In genomic region chr7:47571355-47572100, GRCh38 we compare ENCODE assay signal across 8 cellular contexts. TPM values are rescaled to one million over a fixed set of nuclear protein-coding genes. Genes with fewer than 3 reads are reported as not detected.
DNase-seq lines count a peak whose midpoint lies in the region; ATAC-seq and TF ChIP-seq lines count a peak whose summit lies in the region.

No MANE protein-coding gene starts in this region.

- peak; percentile 2 for TF ChIP-seq RAD21 in IMR-90 (IDR thresholded peaks at IDR 0.05; ENCODE audit: low read length)

- peaks cover 35 to 88% of the 10 kb centered on the region in 2 experiments for H3K79me1 ChIP-seq in IMR-90 (ENCODE audit: low read depth in 1 of 2, low read length in 2 of 2)

- peak overlapping the region; percentile 87 for H3K14ac ChIP-seq in IMR-90 (replicated peaks; ENCODE audit: low read depth, low read length)

- dilution Hi-C loops in IMR-90 (cut with HindIII; ENCODE audit: low sequenced_read_pairs, unreplicated experiment) = no loop called here

- peak overlapping the region; percentile 87 for H2BK20ac ChIP-seq in IMR-90 (ENCODE audit: low read depth, low read length)

- intact Hi-C loops in IMR-90 (cut with micrococcal nuclease) = loop anchor here (5.0 to 10.0 kb wide), 3 partner anchors 41 to 307 kb away; no protein-coding TSS in a partner anchor

- in situ Hi-C loops in IMR-90 (cut with MboI; ENCODE audit: low sequenced_read_pairs) = no loop called here

- no TSS peak for BruUV-seq in IMR-90 (replicated peaks; lab: Mats Ljungman, UMichigan)

- peak overlapping the region; percentile 89 for H4K91ac ChIP-seq in IMR-90 (ENCODE audit: insufficient read depth, low read depth, low read length)

- TF ChIP-seq CTCF in AG04449 (IDR thresholded peaks at IDR 0.05; ENCODE audit: insufficient read depth, low read length, missing control alignments) (peak; percentile 1), IMR-90 (conservative IDR thresholded peaks at IDR 0.05; ENCODE audit: low read depth, low read length) (no peak), cardiac muscle cell (IDR thresholded peaks at IDR 0.05; ENCODE audit: low read depth, low read length) (no peak)

- H3K4me3 Mint-ChIP-seq in T-helper 17 cell = no peak overlapping the region

- H3K56ac ChIP-seq in IMR-90 (ENCODE audit: extremely low read depth, insufficient read depth, low read length) = peak overlapping the region; percentile 74; the same call in 1 of the 2 replicates

- peaks cover 37% of the 10 kb centered on the region for H3K9me1 ChIP-seq in IMR-90 (ENCODE audit: insufficient read depth, low read length)

- peak overlapping the region; percentile 60 for H2AK9ac ChIP-seq in IMR-90 (replicated peaks; ENCODE audit: low read depth, low read length, poor library complexity)

- TF ChIP-seq POLR2A in IMR-90 (IDR thresholded peaks at IDR 0.05; ENCODE audit: low read depth, low read length) = no peak; the same call in 1 of the 2 replicates

- H3K36me3 ChIP-seq in IMR-90 (ENCODE audit: control insufficient read depth, insufficient read depth, low read length) = peaks cover 9% of the 10 kb centered on the region
- H3K36me3 ChIP-seq in cardiac muscle cell = no peaks in the 10 kb centered on the region

- H4K20me1 ChIP-seq in IMR-90 (ENCODE audit: insufficient read depth, low read length) = peaks cover 40% of the 10 kb centered on the region

- peak overlapping the region; percentile 87; the same call in 2 of the 3 replicates for H2BK15ac ChIP-seq in IMR-90 (ENCODE audit: low read depth, low read length)

- H4K5ac ChIP-seq in IMR-90 (ENCODE audit: low read depth, low read length) = peak overlapping the region; percentile 79

- ATAC-seq in IMR-90 (ENCODE audit: low read depth) = peak; percentile 66
- peak; percentile 21 for ATAC-seq in T-helper 17 cell
- ATAC-seq in HG03442 (IDR thresholded peaks at IDR 0.05; ENCODE audit: unreplicated experiment) = no peak
- no peak for ATAC-seq in GM19328 (IDR thresholded peaks at IDR 0.05; ENCODE audit: unreplicated experiment)

- H3K18ac ChIP-seq in IMR-90 (ENCODE audit: low read depth, low read length) = peak overlapping the region; percentile 54

- CTCF ChIA-PET in AG04449 (lab: Yijun Ruan, JAX) = interaction anchor here (0.7 to 2.3 kb wide), 7 partner anchors 10 to 305 kb away, joined by 3 to 7 read pairs (median 4); no protein-coding TSS in a partner anchor
- CTCF ChIA-PET in IMR-90 (lab: Yijun Ruan, JAX) = interaction anchor here (0.6 kb wide), 1 partner anchor 125 kb away, joined by 3 read pairs; no protein-coding TSS in a partner anchor

- H3K4me2 ChIP-seq in IMR-90 (ENCODE audit: low read depth, low read length) = peak overlapping the region; percentile 56

- peak overlapping the region; percentile 72 for H2AK5ac ChIP-seq in IMR-90 (ENCODE audit: low read depth, low read length)

- peak overlapping the region; percentile 69 for H3K4ac ChIP-seq in IMR-90 (ENCODE audit: low read depth, low read length)

- H2BK5ac ChIP-seq in IMR-90 (ENCODE audit: low read depth, low read length, poor library complexity, severe bottlenecking) = peak overlapping the region; percentile 75

- peak overlapping the region; percentile 61 for H2AFZ ChIP-seq in IMR-90 (replicated peaks; ENCODE audit: low read length, poor library complexity)

- no peaks in the 10 kb centered on the region for H3K27me3 ChIP-seq in IMR-90 (ENCODE audit: control insufficient read depth, insufficient read depth, low read length)
- H3K27me3 ChIP-seq in cardiac muscle cell = no peaks in the 10 kb centered on the region

- peak overlapping the region; percentile 14 to 79 for H4K8ac ChIP-seq in IMR-90 (ENCODE audit: low read depth in 2 of 2, low read length in 2 of 2)

- H3K27ac ChIP-seq in IMR-90 (ENCODE audit: insufficient read depth, low read length) = peak overlapping the region; percentile 25
- H3K27ac ChIP-seq in cardiac muscle cell = no peak overlapping the region

- no peaks in the 10 kb centered on the region for H3K36me3 Mint-ChIP-seq in T-helper 17 cell (ENCODE audit: low read depth)

- H3K4me1 ChIP-seq in IMR-90 (ENCODE audit: control insufficient read depth, insufficient read depth, low read length) (peaks cover 41% of the 10 kb centered on the region), cardiac muscle cell (ENCODE audit: low read depth) (peaks cover 8% of the 10 kb centered on the region)

- POLR2A ChIA-PET in AG04449 (lab: Yijun Ruan, JAX) = interaction anchor here (1.9 kb wide), 1 partner anchor 119 kb away, joined by 4 read pairs; no protein-coding TSS in a partner anchor
- POLR2A ChIA-PET in IMR-90 (lab: Charles Lee; ENCODE audit: unreplicated experiment) = interaction anchor here (1.0 kb wide), 1 partner anchor 30 kb away, joined by 5 read pairs; no protein-coding TSS in a partner anchor

- H3K27me3 Mint-ChIP-seq in T-helper 17 cell = peaks cover 6% of the 10 kb centered on the region

- 15% methylated on average over 8 of the region's 23 CpGs; no CpG with 5 or more reads in 1 of the 2 experiments for WGBS in IMR-90 (ENCODE audit: extremely low coverage in 2 of 2, insufficient read length in 1 of 2), 2 experiments

- H3K9me3 ChIP-seq in IMR-90 (ENCODE audit: control insufficient read depth, insufficient read depth, low read length) (no peaks in the 10 kb centered on the region), T-helper 17 cell (ENCODE audit: control insufficient read depth, low read length, poor library complexity, severe bottlenecking) (no peaks in the 10 kb centered on the region), cardiac muscle cell (ENCODE audit: low read depth) (no peaks in the 10 kb centered on the region)

- peaks cover 2% of the 10 kb centered on the region for H3K4me1 Mint-ChIP-seq in T-helper 17 cell

- H3K23ac ChIP-seq in IMR-90 (ENCODE audit: low read depth, low read length) = peak overlapping the region; percentile 87

- DNase-seq in AG04449 (ENCODE audit: low read depth, low spot score) (no peak), IMR-90 (peak; percentile 95), T-helper 17 cell (no peak), cardiac muscle cell (ENCODE audit: low read depth in 1 of 2, low spot score in 1 of 2) (peak; percentile 65 to 89), retina (peak; percentile 28), cortex of kidney (lab: John Stamatoyannopoulos, UW) (no peak)

- H3K9ac ChIP-seq in IMR-90 (ENCODE audit: low read depth, low read length) = peak overlapping the region; percentile 17

- H3K4me3 ChIP-seq in AG04449 (ENCODE audit: low read depth, low read length) = peak overlapping the region; percentile 23; the same call in 1 of the 2 replicates
- no peak overlapping the region for H3K4me3 ChIP-seq in IMR-90 (ENCODE audit: insufficient read depth, low read depth, low read length)
- no peak overlapping the region for H3K4me3 ChIP-seq in cardiac muscle cell

- H2BK120ac ChIP-seq in IMR-90 (ENCODE audit: low read depth, low read length) = peak overlapping the region; percentile 90

- H3K27ac Mint-ChIP-seq in T-helper 17 cell = no peak overlapping the region

TF ChIP-seq in IMR-90, 13 proteins besides CTCF, POLR2A, EP300 and RAD21:
- TF ChIP-seq MAFK (IDR thresholded peaks at IDR 0.05; ENCODE audit: low read depth, low read length) = peak; percentile 57
- no peak for TF ChIP-seq CHD1 (IDR thresholded peaks at IDR 0.05; ENCODE audit: low read depth, low read length)
- TF ChIP-seq MAZ (IDR thresholded peaks at IDR 0.05; ENCODE audit: borderline replicate concordance, low read depth, low read length) = no peak
- TF ChIP-seq MXI1 (IDR thresholded peaks at IDR 0.05; ENCODE audit: borderline replicate concordance, low read depth, low read length) = peak; percentile 63; the same call in 1 of the 2 replicates
- TF ChIP-seq, protein P1, sequence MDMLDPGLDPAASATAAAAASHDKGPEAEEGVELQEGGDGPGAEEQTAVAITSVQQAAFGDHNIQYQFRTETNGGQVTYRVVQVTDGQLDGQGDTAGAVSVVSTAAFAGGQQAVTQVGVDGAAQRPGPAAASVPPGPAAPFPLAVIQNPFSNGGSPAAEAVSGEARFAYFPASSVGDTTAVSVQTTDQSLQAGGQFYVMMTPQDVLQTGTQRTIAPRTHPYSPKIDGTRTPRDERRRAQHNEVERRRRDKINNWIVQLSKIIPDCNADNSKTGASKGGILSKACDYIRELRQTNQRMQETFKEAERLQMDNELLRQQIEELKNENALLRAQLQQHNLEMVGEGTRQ (IDR thresholded peaks at IDR 0.05; ENCODE audit: low read depth, low read length) = no peak
- peak; percentile 15; the same call in 1 of the 2 replicates for TF ChIP-seq NFE2L2 (IDR thresholded peaks at IDR 0.05; ENCODE audit: low read depth, low read length)
- TF ChIP-seq, protein P2, sequence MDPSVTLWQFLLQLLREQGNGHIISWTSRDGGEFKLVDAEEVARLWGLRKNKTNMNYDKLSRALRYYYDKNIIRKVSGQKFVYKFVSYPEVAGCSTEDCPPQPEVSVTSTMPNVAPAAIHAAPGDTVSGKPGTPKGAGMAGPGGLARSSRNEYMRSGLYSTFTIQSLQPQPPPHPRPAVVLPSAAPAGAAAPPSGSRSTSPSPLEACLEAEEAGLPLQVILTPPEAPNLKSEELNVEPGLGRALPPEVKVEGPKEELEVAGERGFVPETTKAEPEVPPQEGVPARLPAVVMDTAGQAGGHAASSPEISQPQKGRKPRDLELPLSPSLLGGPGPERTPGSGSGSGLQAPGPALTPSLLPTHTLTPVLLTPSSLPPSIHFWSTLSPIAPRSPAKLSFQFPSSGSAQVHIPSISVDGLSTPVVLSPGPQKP (IDR thresholded peaks at IDR 0.05; ENCODE audit: borderline replicate concordance, low read depth, low read length) = no peak
- peak; percentile 20 for TF ChIP-seq RCOR1 (IDR thresholded peaks at IDR 0.05; ENCODE audit: insufficient replicate concordance, low read length)
- no peak for TF ChIP-seq CEBPB (IDR thresholded peaks at IDR 0.05; ENCODE audit: low read depth, low read length)
- 0 out of 2 replicates have a peak, but pooled peaks have one; percentile 1 for TF ChIP-seq SMC3 (IDR thresholded peaks at IDR 0.05; ENCODE audit: low read depth, low read length)
- no peak for TF ChIP-seq RFX5 (IDR thresholded peaks at IDR 0.05; ENCODE audit: low read depth, low read length)
- TF ChIP-seq BHLHE40 (IDR thresholded peaks at IDR 0.05; ENCODE audit: low read depth, low read length) = peak; percentile 65; the same call in 1 of the 2 replicates
- TF ChIP-seq FOS (IDR thresholded peaks at IDR 0.05; ENCODE audit: low read depth, low read length) = peak; percentile 61; the same call in 1 of the 2 replicates

RNA-seq across cellular contexts. Expression of gene TNS3, which starts 10.4 kb away (rescaled TPM):
- total RNA-seq in IMR-90 (2012; rRNA removed) = 58.9 and 64.3 TPM in 2 replicates
- 75.6 and 79.2 TPM in 2 replicates for polyA plus RNA-seq in IMR-90 (2012; rRNA removed)
- polyA plus RNA-seq in IMR-90 (2012; cell fraction: cytosol; rRNA removed) = 45.5 and 62.9 TPM in 2 replicates
- 103 and 160 TPM in 2 replicates for polyA plus RNA-seq in IMR-90 (2012; cell fraction: nucleus; rRNA removed; ENCODE audit: low replicate concordance)
- 1 to 10 TPM; 2.3 to 2.6 TPM for total RNA-seq in T-helper 17 cell
- 5.7 and 8.0 TPM in 2 replicates for total RNA-seq in cardiac muscle cell
- 2.7 and 3.3 TPM in 2 replicates for polyA plus RNA-seq in cardiac muscle cell

Comparison
In these comparisons a context has a peak if more than half of its experiments do, and no peak if none do; other contexts are left out.
1. DNase-seq: peak in IMR-90 (single experiment), cardiac muscle cell (2 of 2) and retina (single experiment); none in AG04449 (single experiment), T-helper 17 cell (0 of 3) and cortex of kidney (single experiment).
2. ATAC-seq: peak in IMR-90 (single experiment) and T-helper 17 cell (single experiment); none in HG03442 (single experiment) and GM19328 (single experiment).